8 cellular contexts compared by ENCODE assay signal in the genomic region with DNA sequence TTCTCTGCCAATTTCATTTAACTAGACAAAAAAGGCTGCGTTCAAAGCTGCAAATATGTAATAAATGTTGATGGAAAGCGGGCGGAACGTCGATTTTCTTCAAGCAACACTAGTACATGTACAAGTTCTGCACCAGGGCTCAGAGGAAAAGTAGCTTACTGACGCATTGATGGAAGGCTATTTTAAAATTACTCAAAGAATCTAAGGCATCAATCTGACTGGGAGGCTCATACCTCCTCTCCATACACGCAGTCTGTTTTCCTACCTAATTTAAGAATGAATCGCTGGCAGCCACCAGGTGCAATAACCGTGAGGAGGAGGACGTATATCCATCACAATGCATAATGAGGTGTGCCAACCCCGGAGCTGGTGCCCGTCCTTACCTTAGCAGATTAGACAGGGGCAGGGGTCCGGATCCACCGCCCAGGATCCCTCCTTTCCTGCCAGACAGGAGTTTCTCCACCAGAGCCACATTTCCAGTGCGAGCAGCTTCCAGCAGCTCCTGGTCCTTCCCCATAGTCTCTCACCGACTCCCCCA. TPM values are rescaled to one million over a fixed set of nuclear protein-coding genes. Genes with fewer than 3 reads are reported as not detected.
DNase-seq lines count a peak whose midpoint lies in the region; ATAC-seq and TF ChIP-seq lines count a peak whose summit lies in the region.

No MANE protein-coding gene starts in this region.

- H3K27ac ChIP-seq in SK-N-MC (no peak overlapping the region), heart left ventricle (peak overlapping the region in 4 of 12 donors; percentile 28 to 81 (median 47))

- WGBS in heart left ventricle, 4 donors: 16 to 24% (median 19%) methylated on average over 16 of the region's 16 CpGs

- no peak for TF ChIP-seq CTCF in heart left ventricle (IDR thresholded peaks at IDR 0.05)

- intact Hi-C loops in heart left ventricle (cut with DNase I) (no loop called here), sciatic nerve (cut with DNase I) (no loop called here)

- ATAC-seq in heart left ventricle (peak in 1 of 4 donors; percentile 12), sciatic nerve (peak; percentile 50), HG03175 (IDR thresholded peaks at IDR 0.05; ENCODE audit: unreplicated experiment) (no peak), HG03439 (IDR thresholded peaks at IDR 0.05; ENCODE audit: unreplicated experiment) (no peak)

- H3K9me3 ChIP-seq in SK-N-MC (ENCODE audit: low read depth, low read length) (no peaks in the 10 kb centered on the region), heart left ventricle (no peaks in the 10 kb centered on the region)

- peak overlapping the region; percentile 79 for H3K4me3 ChIP-seq in SK-N-MC
- peak overlapping the region in 11 of 12 donors; percentile 25 to 66 (median 53) for H3K4me3 ChIP-seq in heart left ventricle

- DNase-seq in DMS 273 (lab: John Stamatoyannopoulos, UW; ENCODE audit: unreplicated experiment) (peak; percentile 26), DMS 273 treated with DMSO at 0.1 percent for 48 hours (lab: John Stamatoyannopoulos, UW) (no peak), SK-N-MC (ENCODE audit: low read depth, low spot score) (no peak), heart left ventricle (no peak), sciatic nerve (ENCODE audit: low spot score) (no peak), globus pallidus (ENCODE audit: low spot score) (no peak)

- H3K36me3 ChIP-seq in SK-N-MC (ENCODE audit: insufficient read depth, low read length) (no peaks in the 10 kb centered on the region), heart left ventricle (no peaks in the 10 kb centered on the region)

- no peak for TF ChIP-seq POLR2A in heart left ventricle (IDR thresholded peaks at IDR 0.05)

- peaks cover 0 to 20% (median 0%) of the 10 kb centered on the region in 12 donors for H3K4me1 ChIP-seq in heart left ventricle

- no peak overlapping the region for H3K9ac ChIP-seq in SK-N-MC (ENCODE audit: insufficient read length)

- peaks cover 0 to 19% (median 0%) of the 10 kb centered on the region in 9 donors for H3K27me3 ChIP-seq in heart left ventricle

RNA-seq across cellular contexts. Expression of a gene that starts 0.9 kb away (rescaled TPM):
- 1 to 10 TPM; 1.1 to 5.8 (median 2.3) TPM for total RNA-seq in heart left ventricle
- under 1 TPM; 0.62 to 0.72 TPM for polyA plus RNA-seq in heart left ventricle
- 20.8 TPM for total RNA-seq in sciatic nerve
